ENCODE assay signal across 14 cellular contexts in the genomic region with DNA sequence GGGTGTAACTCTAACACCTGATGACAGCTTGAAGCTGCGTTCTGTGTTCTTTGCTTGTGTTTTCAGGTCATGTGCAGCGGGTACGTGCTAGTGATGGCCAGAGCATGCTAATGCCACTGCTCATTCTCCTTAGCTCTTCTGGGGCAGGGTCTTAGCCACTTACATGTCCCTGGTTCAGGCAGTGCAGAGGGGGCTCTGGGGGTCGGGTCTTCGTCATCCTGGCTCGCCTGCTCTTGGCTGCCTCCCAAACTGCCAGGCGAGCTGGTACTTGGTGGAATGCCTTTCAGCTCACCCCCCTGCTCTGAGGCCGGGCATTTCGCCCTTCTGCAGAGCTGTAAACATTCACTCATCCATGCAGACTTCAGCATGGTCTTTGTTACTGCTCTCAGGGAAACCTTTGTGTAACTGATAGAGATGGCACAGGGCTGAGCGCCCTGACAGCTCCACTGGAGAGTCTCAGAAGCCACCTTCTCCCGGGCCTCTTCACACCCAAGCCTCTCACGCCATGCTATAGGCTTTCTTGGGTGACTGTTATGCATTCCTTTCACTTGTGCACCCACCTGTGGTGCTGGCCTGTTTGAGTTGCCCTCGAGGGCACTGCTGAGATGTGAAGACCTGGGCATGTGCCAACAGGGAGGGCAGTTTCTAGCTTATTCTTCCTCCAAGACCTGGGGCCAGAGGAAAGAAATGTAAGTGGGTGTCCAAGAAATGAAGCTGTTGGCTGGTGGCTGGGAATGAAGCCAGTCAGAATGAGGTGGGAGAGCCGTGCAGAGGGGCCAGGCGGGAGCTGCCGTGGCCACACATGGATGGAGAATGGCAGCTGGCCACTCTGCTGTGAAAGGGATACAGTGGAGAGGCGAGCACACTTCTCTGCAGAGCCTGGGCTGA. TPM values are rescaled to one million over a fixed set of nuclear protein-coding genes. Genes with fewer than 3 reads are reported as not detected.
DNase-seq lines count a peak whose midpoint lies in the region; ATAC-seq, FAIRE-seq and TF ChIP-seq lines count a peak whose summit lies in the region.
"Had no signal": no experiment of that assay in that cellular context is flagged by ENCODE, and none has a peak within 500 bp of the region (broad histone marks: within the 10 kb centered on the region; RNA-seq: fewer than 3 reads in every experiment).

No MANE protein-coding gene starts in this region.

- no peak for TF ChIP-seq CTCF in GM20000 (IDR thresholded peaks at IDR 0.05; ENCODE audit: extremely low read depth, missing control alignments)

- DNase-seq in DMS79 (lab: John Stamatoyannopoulos, UW) = peak; percentile 85
- peak; percentile 24 for DNase-seq in NCI-H345 treated with DMSO at 0.1 percent for 48 hours (lab: John Stamatoyannopoulos, UW; ENCODE audit: unreplicated experiment)
- DNase-seq in Right ventricle myocardium superior = peak; percentile 78
- DNase-seq in nucleus accumbens (lab: John Stamatoyannopoulos, UW) = peak in 54 of 56 donors; percentile 28 to 92 (median 82)
- DNase-seq in GM20000 (ENCODE audit: low spot score) = no peak
- no peak for DNase-seq in HT-29 (ENCODE audit: low spot score)
- no peak for DNase-seq in NCI-H226
- no peak for DNase-seq in GM19239 (ENCODE audit: insufficient read length, low spot score)
- DNase-seq: EL; IMR-90; naive B cell; SHP77 treated with DMSO at 0.1 percent for 48 hours; stimulated activated CD8-positive, alpha-beta memory T cell treated with anti-CD3 and anti-CD28 coated beads, Interleukin-4, amount 100 ng/mL, for 48 hours had no signal

- peak; percentile 92 for ATAC-seq in Right ventricle myocardium superior (ENCODE audit: poor library complexity)

- no peak for FAIRE-seq in GM19239 (lab: Jason Lieb, UNC)
- FAIRE-seq: astrocyte had no signal

- intact Hi-C loops in Right ventricle myocardium superior (cut with DNase I) = loop anchor here (5.0 kb wide), 1 partner anchor 36 kb away; no protein-coding TSS in a partner anchor

RNA-seq across cellular contexts. Expression of a gene that starts 24.5 kb away (rescaled TPM):
- 12.2 TPM for total RNA-seq in Right ventricle myocardium superior
- not detected in 2 replicates for total RNA-seq in HT-29 (2014; rRNA removed; shearing (Covaris generic))
- total RNA-seq: IMR-90 had no signal

Comparison
In these comparisons a context has a peak if more than half of its experiments do, and no peak if none do; other contexts are left out.
1. DNase-seq: peak in DMS79 (single experiment), NCI-H345 treated with DMSO at 0.1 percent for 48 hours (single experiment), Right ventricle myocardium superior (single experiment) and nucleus accumbens (54 of 56); none in GM20000 (single experiment), HT-29 (single experiment), NCI-H226 (single experiment) and GM19239 (single experiment).
2. RNA of a gene that starts 24.5 kb away (total RNA-seq): 12.2 TPM in Right ventricle myocardium superior (single experiment); not detected in HT-29; every median in the first group is over 10 times any median in the second.